Comparison of ENCODE assay signal across 8 cellular contexts in the genomic region with DNA sequence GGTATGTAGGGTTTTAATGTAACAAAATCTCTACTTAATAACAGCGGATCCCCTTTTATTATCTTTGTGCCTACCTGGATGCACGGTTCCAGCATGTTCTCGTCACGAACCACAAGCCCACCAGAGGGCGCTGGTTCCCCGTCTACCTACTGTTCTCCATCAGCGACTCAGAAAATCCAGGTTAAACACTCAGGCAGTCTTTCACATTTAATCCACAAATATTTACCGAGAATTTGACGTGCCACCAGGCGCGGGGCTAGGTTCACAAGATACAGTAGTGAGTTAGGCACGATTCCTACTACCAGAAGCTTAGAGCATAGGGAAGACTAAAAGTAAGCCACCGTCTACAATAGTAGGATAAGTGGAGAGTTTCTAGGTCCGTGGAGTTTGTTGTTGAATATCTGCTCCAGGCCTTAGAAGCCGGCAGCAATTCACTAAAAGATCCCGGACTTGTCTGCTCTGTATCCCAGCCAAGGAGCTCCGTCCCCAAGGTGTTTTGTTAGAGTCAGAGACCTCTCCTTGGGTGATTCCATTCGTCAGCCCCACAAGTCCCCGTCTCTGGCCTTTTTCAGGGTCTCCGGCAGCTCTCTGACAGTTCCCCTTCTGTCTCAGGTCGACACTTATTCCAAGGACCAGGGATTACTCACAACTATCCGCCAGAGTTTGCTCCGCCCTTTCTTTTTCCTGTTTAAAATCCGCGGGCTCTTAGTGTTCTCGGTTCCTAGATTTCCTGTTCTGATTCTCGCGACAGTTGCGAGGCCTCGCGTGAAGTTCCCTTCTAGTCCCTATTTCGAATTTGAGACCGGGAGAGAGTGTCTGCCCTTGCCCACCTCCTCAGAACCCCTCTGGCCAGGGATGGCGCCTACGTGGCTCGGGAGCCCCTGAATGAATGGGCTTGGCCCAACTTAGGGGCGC. TPM values are rescaled to one million over a fixed set of nuclear protein-coding genes. Genes with fewer than 3 reads are reported as not detected.
DNase-seq lines count a peak whose midpoint lies in the region; ATAC-seq and TF ChIP-seq lines count a peak whose summit lies in the region.

No MANE protein-coding gene starts in this region.

- peaks cover 5% of the 10 kb centered on the region for H3K36me3 Mint-ChIP-seq in activated B cell treated with CpG ODN at 0.5 μM for 24 hours (ENCODE audit: low read depth)
- peaks cover 10% of the 10 kb centered on the region for H3K36me3 Mint-ChIP-seq in central memory CD8-positive, alpha-beta T cell (ENCODE audit: insufficient read depth)

- ATAC-seq in GM18870 (IDR thresholded peaks at IDR 0.05; ENCODE audit: unreplicated experiment) (peak; percentile 37), HG03159 (IDR thresholded peaks at IDR 0.05; ENCODE audit: unreplicated experiment) (peak; percentile 37), activated B cell treated with CpG ODN at 0.5 μM for 24 hours (ENCODE audit: low read depth) (peak; percentile 65)
- peak; percentile 83 for ATAC-seq in central memory CD8-positive, alpha-beta T cell (replicated peaks; ENCODE audit: extremely low read depth, poor library complexity, severe bottlenecking)

- CTCF ChIA-PET in activated B cell treated with CpG ODN at 0.5 μM for 24 hours (lab: Charles Lee): interaction anchor here (0.7 to 7.5 kb wide), 9 partner anchors 9 to 82 kb away, joined by 3 to 71 read pairs (median 8); partner anchors contain the start of genes PDZD7 and SFXN3

- peak overlapping the region; percentile 95 for H3K27ac Mint-ChIP-seq in activated B cell treated with CpG ODN at 0.5 μM for 24 hours
- H3K27ac Mint-ChIP-seq in central memory CD8-positive, alpha-beta T cell (ENCODE audit: low read depth): peak overlapping the region; percentile 89

- peak; percentile 92 for DNase-seq in AG08396 (ENCODE audit: low spot score)
- DNase-seq in NCI-H2227 (lab: John Stamatoyannopoulos, UW; ENCODE audit: unreplicated experiment): peak; percentile 93
- peak; percentile 79 for DNase-seq in activated B cell treated with CpG ODN at 0.5 μM for 24 hours
- peak; percentile 85 to 90 for DNase-seq in central memory CD8-positive, alpha-beta T cell (ENCODE audit: low spot score in 2 of 2)
- DNase-seq in kidney epithelial cell (ENCODE audit: low read depth): no peak
- DNase-seq in stimulated activated CD4-positive, alpha-beta T cell treated with anti-CD3 and anti-CD28 coated beads, Interleukin-15, amount 100 ng/mL, for 24 hours: peak; percentile 95

- peaks cover 3% of the 10 kb centered on the region for H3K27me3 ChIP-seq in kidney epithelial cell (ENCODE audit: control insufficient read depth, insufficient read depth, low read length)

- no peaks in the 10 kb centered on the region for H3K36me3 ChIP-seq in kidney epithelial cell (ENCODE audit: control insufficient read depth, insufficient read depth, low read length)

- intact Hi-C loops in activated B cell treated with CpG ODN at 0.5 μM for 24 hours (cut with micrococcal nuclease): loop anchor here (1.0 to 10.0 kb wide), 10 partner anchors 8 to 1585 kb away; partner anchors contain the start of genes BTRC, PDZD7, SFXN3 and TRIM8

- H3K4me3 ChIP-seq in kidney epithelial cell (ENCODE audit: low read depth, low read length): peak overlapping the region; percentile 99

- TF ChIP-seq CTCF in activated B cell treated with CpG ODN at 0.5 μM for 24 hours (IDR thresholded peaks at IDR 0.05) (peak; percentile 62), kidney epithelial cell (IDR thresholded peaks at IDR 0.05; ENCODE audit: insufficient read depth, low read length, poor library complexity, severe bottlenecking) (peak; percentile 92)

- peaks cover 34% of the 10 kb centered on the region for H3K4me1 Mint-ChIP-seq in activated B cell treated with CpG ODN at 0.5 μM for 24 hours
- H3K4me1 Mint-ChIP-seq in central memory CD8-positive, alpha-beta T cell: peaks cover 23% of the 10 kb centered on the region

- peaks cover 6% of the 10 kb centered on the region for H3K27me3 Mint-ChIP-seq in activated B cell treated with CpG ODN at 0.5 μM for 24 hours
- peaks cover 20% of the 10 kb centered on the region for H3K27me3 Mint-ChIP-seq in central memory CD8-positive, alpha-beta T cell

- H3K4me3 Mint-ChIP-seq in activated B cell treated with CpG ODN at 0.5 μM for 24 hours: peak overlapping the region; percentile 98
- H3K4me3 Mint-ChIP-seq in central memory CD8-positive, alpha-beta T cell: peak overlapping the region; percentile 96

- H3K9me3 Mint-ChIP-seq in activated B cell treated with CpG ODN at 0.5 μM for 24 hours: no peaks in the 10 kb centered on the region
- no peaks in the 10 kb centered on the region for H3K9me3 Mint-ChIP-seq in central memory CD8-positive, alpha-beta T cell

- POLR2A ChIA-PET in activated B cell treated with CpG ODN at 0.5 μM for 24 hours (lab: Charles Lee): interaction anchor here (0.6 to 2.4 kb wide), 6 partner anchors 9 to 687 kb away, joined by 3 to 24 read pairs (median 8); partner anchors contain the start of genes PDZD7 and SFXN3

RNA-seq across cellular contexts. Expression of gene KAZALD1, which starts 1.5 kb away (rescaled TPM):
- total RNA-seq in activated B cell treated with CpG ODN at 0.5 μM for 24 hours: 0.58 TPM in 1 of 2 replicates, not detected in the other
- total RNA-seq in kidney epithelial cell: 2.0 and 4.8 TPM in 2 replicates

RNA-seq across cellular contexts. Expression of gene SFXN3, which starts 29.3 kb away (rescaled TPM):
- total RNA-seq in activated B cell treated with CpG ODN at 0.5 μM for 24 hours (9.5 and 9.8 TPM in 2 replicates), kidney epithelial cell (59.4 and 77.4 TPM in 2 replicates)

RNA-seq across cellular contexts. Expression of gene PDZD7, which starts 29.4 kb away (rescaled TPM):
- 0.11 TPM in 1 of 2 replicates, not detected in the other for total RNA-seq in activated B cell treated with CpG ODN at 0.5 μM for 24 hours
- total RNA-seq in kidney epithelial cell: 1.2 and 3.5 TPM in 2 replicates
